Comparison of ENCODE assay signal across 8 cellular contexts in genomic region chr19:34364462-34364829, GRCh38. TPM values are rescaled to one million over a fixed set of nuclear protein-coding genes. Genes with fewer than 3 reads are reported as not detected.
DNase-seq lines count a peak whose midpoint lies in the region; ATAC-seq, FAIRE-seq and TF ChIP-seq lines count a peak whose summit lies in the region.

No MANE protein-coding gene starts in this region.

- H3K79me2 ChIP-seq in PC-3 (ENCODE audit: low read length) (peaks cover 42% of the 10 kb centered on the region), endothelial cell of umbilical vein (ENCODE audit: control insufficient read depth, insufficient read depth, low read length) (peaks cover 29% of the 10 kb centered on the region), osteoblast (ENCODE audit: insufficient read depth, low read length) (peaks cover 38% of the 10 kb centered on the region)

- DNase-seq in CD8-positive, alpha-beta T cell, result no peak
- DNase-seq in PC-3 (no peak), endothelial cell of umbilical vein (ENCODE audit: low read depth, low spot score) (no peak), osteoblast (ENCODE audit: insufficient read length, low spot score, missing footprints) (no peak), retina (no peak), T1000 (lab: John Stamatoyannopoulos, UW) (no peak), NCI-H2081 (lab: John Stamatoyannopoulos, UW) (no peak)
- DNase-seq in stimulated activated CD4-positive, alpha-beta T cell treated with anti-CD3 and anti-CD28 coated beads, Interleukin-4, amount 100 ng/mL, for 4 hours, result no peak

- H2AFZ ChIP-seq in PC-3 (ENCODE audit: low read length) (peak overlapping the region; percentile 81), endothelial cell of umbilical vein (ENCODE audit: low read depth, low read length) (peak overlapping the region; percentile 95), osteoblast (ENCODE audit: low read length) (peak overlapping the region; percentile 94)

- H3K4me1 ChIP-seq in CD8-positive, alpha-beta T cell (ENCODE audit: insufficient read depth, low read length), result peaks cover 25% of the 10 kb centered on the region
- H3K4me1 ChIP-seq in PC-3 (ENCODE audit: insufficient read depth, low read length), result peaks cover 22% of the 10 kb centered on the region
- H3K4me1 ChIP-seq in endothelial cell of umbilical vein (ENCODE audit: control insufficient read depth, extremely low read depth, insufficient read depth, low read length), result peaks cover 14% of the 10 kb centered on the region
- peaks cover 19% of the 10 kb centered on the region for H3K4me1 ChIP-seq in osteoblast (ENCODE audit: insufficient read depth, low read length)

- H4K20me1 ChIP-seq in PC-3 (ENCODE audit: low read length), result peaks cover 21% of the 10 kb centered on the region; the same call in 1 of the 2 replicates
- H4K20me1 ChIP-seq in endothelial cell of umbilical vein (replicated peaks; ENCODE audit: control insufficient read depth, extremely low read depth, insufficient read depth, low read length), result no peaks in the 10 kb centered on the region
- peaks cover 22% of the 10 kb centered on the region for H4K20me1 ChIP-seq in osteoblast (ENCODE audit: insufficient read depth, low read length)

- H3F3A ChIP-seq in PC-3 (ENCODE audit: low read length, unreplicated experiment), result no peaks in the 10 kb centered on the region

- H3K4me1 Mint-ChIP-seq in CD8-positive, alpha-beta T cell (ENCODE audit: low read depth), result peaks cover 42% of the 10 kb centered on the region

- BruUV-seq in PC-3 (replicated peaks; lab: Mats Ljungman, UMichigan), result no TSS peak
- BruUV-seq in endothelial cell of umbilical vein (replicated peaks; lab: Mats Ljungman, UMichigan), result no TSS peak

- dilution Hi-C loops in endothelial cell of umbilical vein (cut with MboI; ENCODE audit: extremely low pct_ligation_motif_present, low sequenced_read_pairs), result no loop called here

- peak overlapping the region; percentile 90 for H3K27ac Mint-ChIP-seq in CD8-positive, alpha-beta T cell

- H3K4me3 Mint-ChIP-seq in CD8-positive, alpha-beta T cell, result peak overlapping the region; percentile 95

- peaks cover 8% of the 10 kb centered on the region for H3K36me3 ChIP-seq in CD8-positive, alpha-beta T cell (ENCODE audit: insufficient read depth, low read length)
- H3K36me3 ChIP-seq in PC-3 (ENCODE audit: low read depth, low read length), result peaks cover 23% of the 10 kb centered on the region
- peaks cover 4 to 9% of the 10 kb centered on the region in 2 experiments for H3K36me3 ChIP-seq in endothelial cell of umbilical vein (ENCODE audit: control insufficient read depth in 2 of 2, extremely low read depth in 1 of 2, insufficient read depth in 2 of 2, low read length in 2 of 2)
- H3K36me3 ChIP-seq in osteoblast (ENCODE audit: insufficient read depth, low read length), result peaks cover 24% of the 10 kb centered on the region

- no peak overlapping the region for H3K9ac ChIP-seq in PC-3 (ENCODE audit: low read length)
- no peak overlapping the region for H3K9ac ChIP-seq in endothelial cell of umbilical vein (replicated peaks; ENCODE audit: extremely low read depth, insufficient read depth, low read length)

- no peak for ATAC-seq in CD8-positive, alpha-beta T cell
- no peak for ATAC-seq in PC-3

- no peaks in the 10 kb centered on the region for H3K9me1 ChIP-seq in endothelial cell of umbilical vein (replicated peaks; ENCODE audit: control insufficient read depth, extremely low read depth, insufficient read depth, low read length)

- H3K36me3 Mint-ChIP-seq in CD8-positive, alpha-beta T cell, result peaks cover 29% of the 10 kb centered on the region

- CTCF ChIA-PET in CD8-positive, alpha-beta T cell (lab: Charles Lee), result interaction anchor here (1.1 to 1.6 kb wide), 2 partner anchors 11 to 67 kb away, joined by 4 to 5 read pairs; no protein-coding TSS in a partner anchor
- CTCF ChIA-PET in PC-3 (lab: Charles Lee) (no interaction called here), endothelial cell of umbilical vein (lab: Charles Lee) (interaction anchor here (1.4 kb wide), 1 partner anchor 66 kb away, joined by 3 read pairs; no protein-coding TSS in a partner anchor)

- H3K27me3 ChIP-seq in CD8-positive, alpha-beta T cell (ENCODE audit: insufficient read depth, low read length), result no peaks in the 10 kb centered on the region
- H3K27me3 ChIP-seq in PC-3 (ENCODE audit: low read length) (no peaks in the 10 kb centered on the region), endothelial cell of umbilical vein (ENCODE audit: control insufficient read depth in 2 of 2, insufficient read depth in 2 of 2, low read length in 2 of 2) (no peaks in the 10 kb centered on the region), osteoblast (ENCODE audit: insufficient read depth, low read length) (no peaks in the 10 kb centered on the region)

- peak; percentile 8 for FAIRE-seq in endothelial cell of umbilical vein (lab: Jason Lieb, UNC)

- peak overlapping the region; percentile 96 for H3K4me2 ChIP-seq in PC-3 (ENCODE audit: low read length)
- H3K4me2 ChIP-seq in endothelial cell of umbilical vein (ENCODE audit: insufficient read depth, low read length), result peak overlapping the region; percentile 58
- peak overlapping the region; percentile 88 for H3K4me2 ChIP-seq in osteoblast (ENCODE audit: insufficient read depth, low read length)

- intact Hi-C loops in CD8-positive, alpha-beta T cell (cut with DNase I, micrococcal nuclease), result loop anchor here (2.0 kb wide), 2 partner anchors 14 to 40 kb away; partner anchors contain the start of gene PDCD2L (in 1 of the 2)
- intact Hi-C loops in PC-3 (cut with micrococcal nuclease), result no loop called here
- intact Hi-C loops in endothelial cell of umbilical vein (cut with micrococcal nuclease), result no loop called here

- H3K9me3 Mint-ChIP-seq in CD8-positive, alpha-beta T cell, result no peaks in the 10 kb centered on the region

- no peak for TF ChIP-seq POLR2A in endothelial cell of umbilical vein (IDR thresholded peaks at IDR 0.05; ENCODE audit: low read depth, low read length)

- peak overlapping the region; percentile 25 for H3K27ac ChIP-seq in CD8-positive, alpha-beta T cell (ENCODE audit: low read depth, low read length)
- H3K27ac ChIP-seq in PC-3 (ENCODE audit: low read length), result no peak overlapping the region
- H3K27ac ChIP-seq in endothelial cell of umbilical vein (ENCODE audit: insufficient read depth, low read depth, low read length), result no peak overlapping the region
- no peak overlapping the region for H3K27ac ChIP-seq in osteoblast (ENCODE audit: low read depth, low read length)

- POLR2A ChIA-PET in CD8-positive, alpha-beta T cell (lab: Charles Lee), result interaction anchor here (0.9 to 1.3 kb wide), 3 partner anchors 12 to 24 kb away, joined by 3 to 5 read pairs (median 4); no protein-coding TSS in a partner anchor
- POLR2A ChIA-PET in PC-3 (lab: Charles Lee; ENCODE audit: unreplicated experiment) (no interaction called here), endothelial cell of umbilical vein (lab: Charles Lee) (no interaction called here)

- H3K4me3 ChIP-seq in CD8-positive, alpha-beta T cell (ENCODE audit: low read depth, low read length), result peak overlapping the region; percentile 58
- peak overlapping the region; percentile 96 for H3K4me3 ChIP-seq in PC-3 (ENCODE audit: low read length)
- peak overlapping the region; percentile 45 to 72 (median 52) for H3K4me3 ChIP-seq in endothelial cell of umbilical vein (replicated peaks in 1 of 3; ENCODE audit: insufficient read depth in 1 of 3, low read depth in 1 of 3, low read length in 3 of 3)
- H3K4me3 ChIP-seq in osteoblast (ENCODE audit: insufficient read depth, low read length), result peak overlapping the region; percentile 93

- no peaks in the 10 kb centered on the region for H3K27me3 Mint-ChIP-seq in CD8-positive, alpha-beta T cell (ENCODE audit: low read depth)

- H3K9me2 ChIP-seq in PC-3 (replicated peaks; ENCODE audit: low read length), result no peaks in the 10 kb centered on the region

- no peaks in the 10 kb centered on the region for H3K9me3 ChIP-seq in CD8-positive, alpha-beta T cell (ENCODE audit: low read length)
- no peaks in the 10 kb centered on the region for H3K9me3 ChIP-seq in PC-3 (ENCODE audit: low read length)
- H3K9me3 ChIP-seq in endothelial cell of umbilical vein (replicated peaks; ENCODE audit: control insufficient read depth, insufficient read depth, low read length), result no peaks in the 10 kb centered on the region
- no peaks in the 10 kb centered on the region for H3K9me3 ChIP-seq in osteoblast (ENCODE audit: low read depth, low read length)

- TF ChIP-seq CTCF in CD8-positive, alpha-beta T cell (IDR thresholded peaks at IDR 0.05), result no peak
- TF ChIP-seq CTCF in PC-3 (conservative IDR thresholded peaks at IDR 0.05; ENCODE audit: low read depth, low read length), result no peak
- no peak for TF ChIP-seq CTCF in endothelial cell of umbilical vein (IDR thresholded peaks at IDR 0.05; ENCODE audit: extremely low read depth in 1 of 2, insufficient read depth in 1 of 2, low read depth in 1 of 2, low read length in 2 of 2)
- no peak for TF ChIP-seq CTCF in osteoblast (IDR thresholded peaks at IDR 0.05; ENCODE audit: extremely low read depth, low read depth, low read length)

TF ChIP-seq in endothelial cell of umbilical vein, 7 proteins besides CTCF, POLR2A, EP300 and RAD21:
- TF ChIP-seq FOS (IDR thresholded peaks at IDR 0.05; ENCODE audit: borderline replicate concordance, insufficient read depth, low read length), result no peak
- no peak for TF ChIP-seq GATA2 (IDR thresholded peaks at IDR 0.05; ENCODE audit: insufficient read depth, insufficient read length, low read depth, low read length)

RNA-seq across cellular contexts. Expression of gene GPI, which starts 0.6 kb away (rescaled TPM):
- total RNA-seq in CD8-positive, alpha-beta T cell, result 10 to 100 TPM; 84.8 to 87.0 TPM
- total RNA-seq in PC-3 (2014; rRNA removed) (263 and 319 TPM in 2 replicates), endothelial cell of umbilical vein (245 and 273 TPM in 2 replicates), osteoblast (122 and 133 TPM in 2 replicates)
- 110 and 131 TPM in 2 replicates for polyA plus RNA-seq in endothelial cell of umbilical vein
- 137 and 144 TPM in 2 replicates for polyA plus RNA-seq in endothelial cell of umbilical vein (2011; cell fraction: cytosol; rRNA removed)
- 112 and 115 TPM in 2 replicates for polyA plus RNA-seq in endothelial cell of umbilical vein (2011; cell fraction: nucleus; rRNA removed)
- polyA plus RNA-seq in endothelial cell of umbilical vein (2012), result 238 and 247 TPM in 2 replicates
- 204 and 222 TPM in 2 replicates for polyA minus RNA-seq in endothelial cell of umbilical vein
- polyA minus RNA-seq in endothelial cell of umbilical vein (2011; cell fraction: cytosol; rRNA and poly(A)+ RNA removed), result 198 TPM
- polyA minus RNA-seq in endothelial cell of umbilical vein (2011; cell fraction: nucleus; rRNA and poly(A)+ RNA removed), result 64.3 and 74.5 TPM in 2 replicates

RNA-seq across cellular contexts. Expression of gene PDCD2L, which starts 39.8 kb away (rescaled TPM):
- total RNA-seq in CD8-positive, alpha-beta T cell, result 1 to 10 TPM; 6.1 to 6.5 TPM
- total RNA-seq in PC-3 (2014; rRNA removed), result 31.5 and 38.4 TPM in 2 replicates
- 12.4 and 12.9 TPM in 2 replicates for total RNA-seq in endothelial cell of umbilical vein
- 20.3 and 24.9 TPM in 2 replicates for polyA plus RNA-seq in endothelial cell of umbilical vein
- polyA plus RNA-seq in endothelial cell of umbilical vein (2011; cell fraction: cytosol; rRNA removed), result 19.2 and 19.6 TPM in 2 replicates
- 9.0 and 11.1 TPM in 2 replicates for polyA plus RNA-seq in endothelial cell of umbilical vein (2011; cell fraction: nucleus; rRNA removed)
- polyA plus RNA-seq in endothelial cell of umbilical vein (2012), result 18.4 and 21.4 TPM in 2 replicates
- 22.9 and 23.2 TPM in 2 replicates for polyA minus RNA-seq in endothelial cell of umbilical vein
- polyA minus RNA-seq in endothelial cell of umbilical vein (2011; cell fraction: cytosol; rRNA and poly(A)+ RNA removed), result 5.9 TPM
- 3.1 and 5.6 TPM in 2 replicates for polyA minus RNA-seq in endothelial cell of umbilical vein (2011; cell fraction: nucleus; rRNA and poly(A)+ RNA removed)
- total RNA-seq in osteoblast, result 9.4 and 10.5 TPM in 2 replicates

Comparison
In these comparisons a context has a peak if more than half of its experiments do, and no peak if none do; other contexts are left out.
1. intact Hi-C loops: an anchor here in CD8-positive, alpha-beta T cell (2.0 kb wide); none called in PC-3 and endothelial cell of umbilical vein.